In the genomic region with DNA sequence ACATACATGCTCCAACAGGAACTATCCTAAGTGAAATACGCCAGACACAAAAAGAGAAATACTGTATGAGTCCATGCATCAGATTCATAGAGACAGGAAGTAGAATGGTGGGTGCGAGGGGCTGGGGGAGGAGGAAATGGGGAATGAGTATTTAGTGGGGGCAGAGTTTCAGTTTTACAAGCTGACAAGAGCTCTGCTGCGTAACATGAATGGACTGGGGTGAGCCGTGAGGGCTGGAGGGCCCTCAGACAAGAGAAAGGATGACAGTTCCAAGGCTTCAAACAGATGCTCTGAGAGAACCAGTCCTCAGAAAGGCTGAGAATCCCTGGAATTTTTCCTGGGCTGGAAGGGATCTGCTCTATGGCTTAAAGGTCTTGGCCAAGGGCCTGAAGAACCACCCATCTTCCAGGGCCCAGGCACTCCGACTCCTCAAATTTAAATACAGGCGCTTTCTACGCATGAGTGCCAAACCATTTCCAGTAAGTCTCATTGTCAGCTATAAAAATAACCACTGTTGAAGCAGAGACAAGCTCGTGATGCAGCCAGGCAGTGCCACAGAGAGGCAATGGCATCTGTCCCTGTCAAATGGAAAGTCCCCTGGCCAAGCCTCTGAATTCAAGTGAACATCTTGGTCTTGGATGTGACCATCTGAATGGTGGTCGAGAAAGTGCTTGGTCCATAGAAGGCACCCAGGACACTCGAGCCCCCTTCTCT, we compare ENCODE assay signal across 1 cellular context.
TF ChIP-seq lines count a peak whose summit lies in the region.

No MANE protein-coding gene starts in this region.

TF ChIP-seq in GM12878, 131 proteins besides CTCF, POLR2A, EP300 and RAD21 (continued from another document):
- TF ChIP-seq, protein P1, sequence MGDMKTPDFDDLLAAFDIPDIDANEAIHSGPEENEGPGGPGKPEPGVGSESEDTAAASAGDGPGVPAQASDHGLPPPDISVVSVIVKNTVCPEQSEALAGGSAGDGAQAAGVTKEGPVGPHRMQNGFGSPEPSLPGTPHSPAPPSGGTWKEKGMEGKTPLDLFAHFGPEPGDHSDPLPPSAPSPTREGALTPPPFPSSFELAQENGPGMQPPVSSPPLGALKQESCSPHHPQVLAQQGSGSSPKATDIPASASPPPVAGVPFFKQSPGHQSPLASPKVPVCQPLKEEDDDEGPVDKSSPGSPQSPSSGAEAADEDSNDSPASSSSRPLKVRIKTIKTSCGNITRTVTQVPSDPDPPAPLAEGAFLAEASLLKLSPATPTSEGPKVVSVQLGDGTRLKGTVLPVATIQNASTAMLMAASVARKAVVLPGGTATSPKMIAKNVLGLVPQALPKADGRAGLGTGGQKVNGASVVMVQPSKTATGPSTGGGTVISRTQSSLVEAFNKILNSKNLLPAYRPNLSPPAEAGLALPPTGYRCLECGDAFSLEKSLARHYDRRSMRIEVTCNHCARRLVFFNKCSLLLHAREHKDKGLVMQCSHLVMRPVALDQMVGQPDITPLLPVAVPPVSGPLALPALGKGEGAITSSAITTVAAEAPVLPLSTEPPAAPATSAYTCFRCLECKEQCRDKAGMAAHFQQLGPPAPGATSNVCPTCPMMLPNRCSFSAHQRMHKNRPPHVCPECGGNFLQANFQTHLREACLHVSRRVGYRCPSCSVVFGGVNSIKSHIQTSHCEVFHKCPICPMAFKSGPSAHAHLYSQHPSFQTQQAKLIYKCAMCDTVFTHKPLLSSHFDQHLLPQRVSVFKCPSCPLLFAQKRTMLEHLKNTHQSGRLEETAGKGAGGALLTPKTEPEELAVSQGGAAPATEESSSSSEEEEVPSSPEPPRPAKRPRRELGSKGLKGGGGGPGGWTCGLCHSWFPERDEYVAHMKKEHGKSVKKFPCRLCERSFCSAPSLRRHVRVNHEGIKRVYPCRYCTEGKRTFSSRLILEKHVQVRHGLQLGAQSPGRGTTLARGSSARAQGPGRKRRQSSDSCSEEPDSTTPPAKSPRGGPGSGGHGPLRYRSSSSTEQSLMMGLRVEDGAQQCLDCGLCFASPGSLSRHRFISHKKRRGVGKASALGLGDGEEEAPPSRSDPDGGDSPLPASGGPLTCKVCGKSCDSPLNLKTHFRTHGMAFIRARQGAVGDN (IDR thresholded peaks at IDR 0.05) = no peak
- TF ChIP-seq SREBF2 (IDR thresholded peaks at IDR 0.05; ENCODE audit: low read length) (no peak), PAX5 (IDR thresholded peaks at IDR 0.05; ENCODE audit: borderline replicate concordance, low read depth, low read length) (peak; percentile 62; the same call in 1 of the 2 replicates), CEBPB (IDR thresholded peaks at IDR 0.05; ENCODE audit: borderline replicate concordance in 1 of 2, low read depth in 2 of 2, low read length in 2 of 2) (peak in 1 of 2 experiments; percentile 65; a peak in 1 of 4 replicates), CREM (IDR thresholded peaks at IDR 0.05; ENCODE audit: low read depth) (peak; percentile 55; the same call in 1 of the 2 replicates), JUNB (IDR thresholded peaks at IDR 0.05) (peak; percentile 77), EED (IDR thresholded peaks at IDR 0.05; ENCODE audit: low read depth) (peak; percentile 85), CHD1 (IDR thresholded peaks at IDR 0.05; ENCODE audit: low read depth, low read length) (no peak), MEF2A (IDR thresholded peaks at IDR 0.05; ENCODE audit: insufficient read depth, low read depth, low read length) (peak; percentile 66; the same call in 1 of the 2 replicates), BACH1 (IDR thresholded peaks at IDR 0.05; ENCODE audit: borderline replicate concordance) (no peak), RCOR1 (conservative IDR thresholded peaks at IDR 0.05; ENCODE audit: low read depth, low read length) (no peak), ZBED1 (IDR thresholded peaks at IDR 0.05; ENCODE audit: borderline replicate concordance) (0 out of 2 replicates have a peak, but pooled peaks have one; percentile 55), FOXM1 (IDR thresholded peaks at IDR 0.05; ENCODE audit: low read depth, low read length) (peak; percentile 78), ZNF24 (IDR thresholded peaks at IDR 0.05) (no peak), TBL1XR1 (IDR thresholded peaks at IDR 0.05; ENCODE audit: low read depth, low read length) (peak; percentile 29), IKZF2 (IDR thresholded peaks at IDR 0.05) (peak; percentile 25 to 63), RUNX3 (IDR thresholded peaks at IDR 0.05; ENCODE audit: low read length) (peak; percentile 82), HDGF (IDR thresholded peaks at IDR 0.05) (0 out of 2 replicates have a peak, but pooled peaks have one; percentile 71), SMAD5 (IDR thresholded peaks at IDR 0.05; ENCODE audit: low read depth) (no peak), CREB1 (IDR thresholded peaks at IDR 0.05; ENCODE audit: low read depth) (peak; percentile 50), BHLHE40 (IDR thresholded peaks at IDR 0.05; ENCODE audit: borderline replicate concordance in 1 of 2, low read depth in 2 of 2, low read length in 1 of 2) (peak; percentile 44 to 74; a peak in 3 of 4 replicates), STAT3 (IDR thresholded peaks at IDR 0.05; ENCODE audit: low read depth, low read length) (peak; percentile 79; the same call in 1 of the 2 replicates), GABPA (IDR thresholded peaks at IDR 0.05; ENCODE audit: low read depth) (peak; percentile 69), MTA3 (IDR thresholded peaks at IDR 0.05; ENCODE audit: borderline replicate concordance, low read length) (peak; percentile 87), NFIC (IDR thresholded peaks at IDR 0.05; ENCODE audit: low read depth, low read length) (peak; percentile 89), SPI1 (IDR thresholded peaks at IDR 0.05; ENCODE audit: borderline replicate concordance, insufficient read depth, low read depth, low read length) (peak; percentile 53; the same call in 1 of the 2 replicates), IRF4 (IDR thresholded peaks at IDR 0.05; ENCODE audit: low read depth, low read length) (peak; percentile 80; the same call in 1 of the 2 replicates), TCF3 (IDR thresholded peaks at IDR 0.05; ENCODE audit: borderline replicate concordance, insufficient read depth, low read depth, low read length) (peak; percentile 55; the same call in 1 of the 2 replicates), TAF1 (IDR thresholded peaks at IDR 0.05; ENCODE audit: borderline replicate concordance, low read depth, low read length) (no peak), NR2F1 (conservative IDR thresholded peaks at IDR 0.05) (peak; percentile 15; the same call in 1 of the 2 replicates), WRNIP1 (IDR thresholded peaks at IDR 0.05; ENCODE audit: borderline replicate concordance, low read depth, low read length) (no peak), ATF7 (IDR thresholded peaks at IDR 0.05; ENCODE audit: low read depth) (peak; percentile 61), NBN (IDR thresholded peaks at IDR 0.05) (peak; percentile 59), EGR1 (IDR thresholded peaks at IDR 0.05; ENCODE audit: borderline replicate concordance in 1 of 2, low read depth in 2 of 2, low read length in 2 of 2) (peak in 1 of 2 experiments; percentile 92; a peak in 2 of 3 replicates), CHD4 (IDR thresholded peaks at IDR 0.05) (no peak), DPF2 (IDR thresholded peaks at IDR 0.05) (peak; percentile 48; the same call in 1 of the 2 replicates), NRF1 (conservative IDR thresholded peaks at IDR 0.05; ENCODE audit: low read depth, low read length) (no peak), TCF12 (IDR thresholded peaks at IDR 0.05; ENCODE audit: low read depth, low read length) (peak; percentile 51; the same call in 1 of the 2 replicates), MEF2B (IDR thresholded peaks at IDR 0.05; ENCODE audit: partially characterized antibody, poor library complexity, severe bottlenecking) (peak; percentile 59), ETV6 (conservative IDR thresholded peaks at IDR 0.05 in 1 of 2, IDR thresholded peaks at IDR 0.05 in 1 of 2; ENCODE audit: borderline replicate concordance in 1 of 2, low read depth in 1 of 2) (peak in 1 of 2 experiments; percentile 99; a peak in 2 of 4 replicates), IKZF1 (conservative IDR thresholded peaks at IDR 0.05) (peak; percentile 78)
- TF ChIP-seq, protein P2, sequence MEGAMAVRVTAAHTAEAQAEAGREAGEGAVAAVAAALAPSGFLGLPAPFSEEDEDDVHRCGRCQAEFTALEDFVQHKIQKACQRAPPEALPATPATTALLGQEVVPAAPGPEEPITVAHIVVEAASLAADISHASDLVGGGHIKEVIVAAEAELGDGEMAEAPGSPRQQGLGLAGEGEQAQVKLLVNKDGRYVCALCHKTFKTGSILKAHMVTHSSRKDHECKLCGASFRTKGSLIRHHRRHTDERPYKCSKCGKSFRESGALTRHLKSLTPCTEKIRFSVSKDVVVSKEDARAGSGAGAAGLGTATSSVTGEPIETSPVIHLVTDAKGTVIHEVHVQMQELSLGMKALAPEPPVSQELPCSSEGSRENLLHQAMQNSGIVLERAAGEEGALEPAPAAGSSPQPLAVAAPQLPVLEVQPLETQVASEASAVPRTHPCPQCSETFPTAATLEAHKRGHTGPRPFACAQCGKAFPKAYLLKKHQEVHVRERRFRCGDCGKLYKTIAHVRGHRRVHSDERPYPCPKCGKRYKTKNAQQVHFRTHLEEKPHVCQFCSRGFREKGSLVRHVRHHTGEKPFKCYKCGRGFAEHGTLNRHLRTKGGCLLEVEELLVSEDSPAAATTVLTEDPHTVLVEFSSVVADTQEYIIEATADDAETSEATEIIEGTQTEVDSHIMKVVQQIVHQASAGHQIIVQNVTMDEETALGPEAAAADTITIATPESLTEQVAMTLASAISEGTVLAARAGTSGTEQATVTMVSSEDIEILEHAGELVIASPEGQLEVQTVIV (IDR thresholded peaks at IDR 0.05; ENCODE audit: borderline replicate concordance, partially characterized antibody) = peak; percentile 41
- TF ChIP-seq, protein P3, sequence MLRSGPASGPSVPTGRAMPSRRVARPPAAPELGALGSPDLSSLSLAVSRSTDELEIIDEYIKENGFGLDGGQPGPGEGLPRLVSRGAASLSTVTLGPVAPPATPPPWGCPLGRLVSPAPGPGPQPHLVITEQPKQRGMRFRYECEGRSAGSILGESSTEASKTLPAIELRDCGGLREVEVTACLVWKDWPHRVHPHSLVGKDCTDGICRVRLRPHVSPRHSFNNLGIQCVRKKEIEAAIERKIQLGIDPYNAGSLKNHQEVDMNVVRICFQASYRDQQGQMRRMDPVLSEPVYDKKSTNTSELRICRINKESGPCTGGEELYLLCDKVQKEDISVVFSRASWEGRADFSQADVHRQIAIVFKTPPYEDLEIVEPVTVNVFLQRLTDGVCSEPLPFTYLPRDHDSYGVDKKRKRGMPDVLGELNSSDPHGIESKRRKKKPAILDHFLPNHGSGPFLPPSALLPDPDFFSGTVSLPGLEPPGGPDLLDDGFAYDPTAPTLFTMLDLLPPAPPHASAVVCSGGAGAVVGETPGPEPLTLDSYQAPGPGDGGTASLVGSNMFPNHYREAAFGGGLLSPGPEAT (IDR thresholded peaks at IDR 0.05; ENCODE audit: low read depth) = peak; percentile 82
- TF ChIP-seq, protein P4, sequence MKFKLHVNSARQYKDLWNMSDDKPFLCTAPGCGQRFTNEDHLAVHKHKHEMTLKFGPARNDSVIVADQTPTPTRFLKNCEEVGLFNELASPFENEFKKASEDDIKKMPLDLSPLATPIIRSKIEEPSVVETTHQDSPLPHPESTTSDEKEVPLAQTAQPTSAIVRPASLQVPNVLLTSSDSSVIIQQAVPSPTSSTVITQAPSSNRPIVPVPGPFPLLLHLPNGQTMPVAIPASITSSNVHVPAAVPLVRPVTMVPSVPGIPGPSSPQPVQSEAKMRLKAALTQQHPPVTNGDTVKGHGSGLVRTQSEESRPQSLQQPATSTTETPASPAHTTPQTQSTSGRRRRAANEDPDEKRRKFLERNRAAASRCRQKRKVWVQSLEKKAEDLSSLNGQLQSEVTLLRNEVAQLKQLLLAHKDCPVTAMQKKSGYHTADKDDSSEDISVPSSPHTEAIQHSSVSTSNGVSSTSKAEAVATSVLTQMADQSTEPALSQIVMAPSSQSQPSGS (IDR thresholded peaks at IDR 0.05; ENCODE audit: low read length) = peak; percentile 53
- TF ChIP-seq, protein P5, sequence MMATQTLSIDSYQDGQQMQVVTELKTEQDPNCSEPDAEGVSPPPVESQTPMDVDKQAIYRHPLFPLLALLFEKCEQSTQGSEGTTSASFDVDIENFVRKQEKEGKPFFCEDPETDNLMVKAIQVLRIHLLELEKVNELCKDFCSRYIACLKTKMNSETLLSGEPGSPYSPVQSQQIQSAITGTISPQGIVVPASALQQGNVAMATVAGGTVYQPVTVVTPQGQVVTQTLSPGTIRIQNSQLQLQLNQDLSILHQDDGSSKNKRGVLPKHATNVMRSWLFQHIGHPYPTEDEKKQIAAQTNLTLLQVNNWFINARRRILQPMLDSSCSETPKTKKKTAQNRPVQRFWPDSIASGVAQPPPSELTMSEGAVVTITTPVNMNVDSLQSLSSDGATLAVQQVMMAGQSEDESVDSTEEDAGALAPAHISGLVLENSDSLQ (IDR thresholded peaks at IDR 0.05) = peak; percentile 49
- TF ChIP-seq, protein P6, sequence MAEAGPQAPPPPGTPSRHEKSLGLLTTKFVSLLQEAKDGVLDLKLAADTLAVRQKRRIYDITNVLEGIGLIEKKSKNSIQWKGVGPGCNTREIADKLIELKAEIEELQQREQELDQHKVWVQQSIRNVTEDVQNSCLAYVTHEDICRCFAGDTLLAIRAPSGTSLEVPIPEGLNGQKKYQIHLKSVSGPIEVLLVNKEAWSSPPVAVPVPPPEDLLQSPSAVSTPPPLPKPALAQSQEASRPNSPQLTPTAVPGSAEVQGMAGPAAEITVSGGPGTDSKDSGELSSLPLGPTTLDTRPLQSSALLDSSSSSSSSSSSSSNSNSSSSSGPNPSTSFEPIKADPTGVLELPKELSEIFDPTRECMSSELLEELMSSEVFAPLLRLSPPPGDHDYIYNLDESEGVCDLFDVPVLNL (IDR thresholded peaks at IDR 0.05; ENCODE audit: low read depth, low read length) = 0 out of 2 replicates have a peak, but pooled peaks have one; percentile 36
- TF ChIP-seq, protein P7, sequence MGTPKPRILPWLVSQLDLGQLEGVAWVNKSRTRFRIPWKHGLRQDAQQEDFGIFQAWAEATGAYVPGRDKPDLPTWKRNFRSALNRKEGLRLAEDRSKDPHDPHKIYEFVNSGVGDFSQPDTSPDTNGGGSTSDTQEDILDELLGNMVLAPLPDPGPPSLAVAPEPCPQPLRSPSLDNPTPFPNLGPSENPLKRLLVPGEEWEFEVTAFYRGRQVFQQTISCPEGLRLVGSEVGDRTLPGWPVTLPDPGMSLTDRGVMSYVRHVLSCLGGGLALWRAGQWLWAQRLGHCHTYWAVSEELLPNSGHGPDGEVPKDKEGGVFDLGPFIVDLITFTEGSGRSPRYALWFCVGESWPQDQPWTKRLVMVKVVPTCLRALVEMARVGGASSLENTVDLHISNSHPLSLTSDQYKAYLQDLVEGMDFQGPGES (IDR thresholded peaks at IDR 0.05) = no peak
